Comparison of ENCODE assay signal across 1 cellular context in genomic region chr19:17226002-17226933, GRCh38.
TF ChIP-seq lines count a peak whose summit lies in the region.

TSS of gene OCEL1 (plus strand) at chr19:17226226. CDS start at chr19:17226248, 22 bp downstream.

TF ChIP-seq in WTC11, 78 proteins besides CTCF, POLR2A, EP300 and RAD21 (continued from another document):
- TF ChIP-seq STAT6 (CRISPR knock-in tag; conservative IDR thresholded peaks at IDR 0.05; ENCODE audit: low read depth): no peak
- no peak for TF ChIP-seq ATF2 (CRISPR knock-in tag; IDR thresholded peaks at IDR 0.05; ENCODE audit: borderline replicate concordance, low read depth)
- peak; percentile 75; the same call in 1 of the 2 replicates for TF ChIP-seq HMGXB4 (CRISPR knock-in tag; IDR thresholded peaks at IDR 0.05)
- TF ChIP-seq AR (CRISPR knock-in tag; IDR thresholded peaks at IDR 0.05): no peak
- no peak for TF ChIP-seq CREB1 (CRISPR knock-in tag; IDR thresholded peaks at IDR 0.05)
- peak; percentile 14; the same call in 1 of the 2 replicates for TF ChIP-seq FOXK1 (CRISPR knock-in tag; IDR thresholded peaks at IDR 0.05)
- TF ChIP-seq FOXP1 (CRISPR knock-in tag; IDR thresholded peaks at IDR 0.05; ENCODE audit: borderline replicate concordance): 0 out of 2 replicates have a peak, but pooled peaks have one; percentile 39
- no peak for TF ChIP-seq ATF6 (CRISPR knock-in tag; IDR thresholded peaks at IDR 0.05)
- TF ChIP-seq SMAD3 (CRISPR knock-in tag; IDR thresholded peaks at IDR 0.05; ENCODE audit: borderline replicate concordance): no peak
- no peak for TF ChIP-seq ZNF317 (CRISPR knock-in tag; IDR thresholded peaks at IDR 0.05; ENCODE audit: borderline replicate concordance, low read depth)
- no peak for TF ChIP-seq ZNF219 (CRISPR knock-in tag; IDR thresholded peaks at IDR 0.05; ENCODE audit: borderline replicate concordance)
- TF ChIP-seq CREM (CRISPR knock-in tag; IDR thresholded peaks at IDR 0.05): no peak
- no peak for TF ChIP-seq PREB (CRISPR knock-in tag; IDR thresholded peaks at IDR 0.05; ENCODE audit: borderline replicate concordance)
- TF ChIP-seq ZNF232 (CRISPR knock-in tag; IDR thresholded peaks at IDR 0.05): peak; percentile 75; the same call in 1 of the 2 replicates
- TF ChIP-seq SMAD4 (CRISPR knock-in tag; IDR thresholded peaks at IDR 0.05): no peak
- no peak for TF ChIP-seq FOXP4 (CRISPR knock-in tag; IDR thresholded peaks at IDR 0.05)
- no peak for TF ChIP-seq ZNF532 (CRISPR knock-in tag; IDR thresholded peaks at IDR 0.05; ENCODE audit: borderline replicate concordance)
- no peak for TF ChIP-seq ARID4B (CRISPR knock-in tag; IDR thresholded peaks at IDR 0.05; ENCODE audit: borderline replicate concordance)
- no peak for TF ChIP-seq ZNF512 (CRISPR knock-in tag; IDR thresholded peaks at IDR 0.05; ENCODE audit: borderline replicate concordance)
